In genomic region chr4:71184195-71184781, GRCh38 we compare ENCODE assay signal across 8 cellular contexts.
DNase-seq lines count a peak whose midpoint lies in the region; ATAC-seq and TF ChIP-seq lines count a peak whose summit lies in the region.

No MANE protein-coding gene starts in this region.

- BruUV-seq in mammary epithelial cell (replicated peaks; lab: Mats Ljungman, UMichigan) = no TSS peak

- dilution Hi-C loops in mammary epithelial cell (cut with HindIII; ENCODE audit: low sequenced_read_pairs) = no loop called here

- in situ Hi-C loops in mammary epithelial cell (cut with MboI; ENCODE audit: low sequenced_read_pairs in 2 of 2) = loop anchor here in 1 of 2 donors (25.0 kb wide), 1 partner anchor 547 kb away; the partner anchor contains the start of gene ENAM

- DNase-seq in activated T-cell treated with anti-CD3 and anti-CD28 coated beads for 1 hour (ENCODE audit: low read depth) = peak; percentile 8
- DNase-seq in activated T-cell treated with anti-CD3 and anti-CD28 coated beads, Interleukin-2, amount 50 U/mL, for 24 hours = no peak
- peak; percentile 20 for DNase-seq in HuH-7.5 (ENCODE audit: low spot score)
- DNase-seq in RPMI8226 = peak; percentile 55
- peak; percentile 31 for DNase-seq in mammary epithelial cell
- peak; percentile 81 for DNase-seq in left kidney (ENCODE audit: low read depth, low spot score)
- DNase-seq in stimulated activated naive CD8-positive, alpha-beta T cell treated with anti-CD3 and anti-CD28 coated beads, Interleukin-15, Interleukin-2, amounts not matched to agents 100 U/mL and 50 U/mL, for 24 hours = peak; percentile 39

- H3K4me1 ChIP-seq in mammary epithelial cell (ENCODE audit: insufficient read depth, low read length) = peaks cover 15% of the 10 kb centered on the region

- no peak overlapping the region for H3K27ac ChIP-seq in mammary epithelial cell (ENCODE audit: insufficient read depth, low read depth, low read length)

- H3K79me2 ChIP-seq in mammary epithelial cell (ENCODE audit: insufficient read depth, low read length) = no peaks in the 10 kb centered on the region

- no peak overlapping the region for H3K27ac Mint-ChIP-seq in activated T-cell treated with anti-CD3 and anti-CD28 coated beads, Interleukin-2, amount 50 U/mL, for 24 hours

- H3K4me2 ChIP-seq in mammary epithelial cell (ENCODE audit: insufficient read depth, low read depth, low read length) = no peak overlapping the region

- H3K9me3 ChIP-seq in mammary epithelial cell (replicated peaks; ENCODE audit: insufficient read depth, low read length) = no peaks in the 10 kb centered on the region

- TF ChIP-seq CTCF in mammary epithelial cell (conservative IDR thresholded peaks at IDR 0.05 in 1 of 2, IDR thresholded peaks at IDR 0.05 in 1 of 2; ENCODE audit: extremely low read depth in 1 of 2, insufficient read depth in 1 of 2, low read depth in 1 of 2, low read length in 2 of 2) = peak; percentile 62 to 71

- H3K4me3 Mint-ChIP-seq in activated T-cell treated with anti-CD3 and anti-CD28 coated beads, Interleukin-2, amount 50 U/mL, for 24 hours = no peak overlapping the region

- no peaks in the 10 kb centered on the region for H4K20me1 ChIP-seq in mammary epithelial cell (ENCODE audit: insufficient read depth, low read length)

- H3K9me3 Mint-ChIP-seq in activated T-cell treated with anti-CD3 and anti-CD28 coated beads, Interleukin-2, amount 50 U/mL, for 24 hours = no peaks in the 10 kb centered on the region

- ATAC-seq in GM21576 (IDR thresholded peaks at IDR 0.05; ENCODE audit: unreplicated experiment) = peak; percentile 81
- no peak for ATAC-seq in stimulated activated naive CD8-positive, alpha-beta T cell treated with anti-CD3 and anti-CD28 coated beads, Interleukin-15, Interleukin-2, amounts not matched to agents 100 U/mL and 50 U/mL, for 24 hours

- peaks cover 31% of the 10 kb centered on the region for H3K27me3 ChIP-seq in mammary epithelial cell (ENCODE audit: insufficient read depth, low read length)

- no peak overlapping the region for H3K9ac ChIP-seq in mammary epithelial cell (ENCODE audit: insufficient read depth, low read length)

- no peaks in the 10 kb centered on the region for H3K36me3 Mint-ChIP-seq in activated T-cell treated with anti-CD3 and anti-CD28 coated beads, Interleukin-2, amount 50 U/mL, for 24 hours (ENCODE audit: low read depth)

- intact Hi-C loops in mammary epithelial cell (cut with micrococcal nuclease) = loop anchor here (2.0 kb wide), 1 partner anchor 369 kb away; no protein-coding TSS in a partner anchor

- CTCF ChIA-PET in mammary epithelial cell (lab: Charles Lee; ENCODE audit: low non-redundant PET) = interaction anchor here (0.6 to 0.8 kb wide), 2 partner anchors 275 to 369 kb away, joined by 3 to 4 read pairs; no protein-coding TSS in a partner anchor

- peaks cover 42% of the 10 kb centered on the region for H3K27me3 Mint-ChIP-seq in activated T-cell treated with anti-CD3 and anti-CD28 coated beads, Interleukin-2, amount 50 U/mL, for 24 hours

- H3K4me3 ChIP-seq in mammary epithelial cell (replicated peaks in 1 of 3; ENCODE audit: insufficient read depth in 1 of 3, low read depth in 2 of 3, low read length in 3 of 3) = no peak overlapping the region

- H3K4me1 Mint-ChIP-seq in activated T-cell treated with anti-CD3 and anti-CD28 coated beads, Interleukin-2, amount 50 U/mL, for 24 hours (ENCODE audit: low read depth) = peaks cover 26% of the 10 kb centered on the region

- H3K36me3 ChIP-seq in mammary epithelial cell (ENCODE audit: insufficient read depth, low read length) = no peaks in the 10 kb centered on the region

- H2AFZ ChIP-seq in mammary epithelial cell (ENCODE audit: low read depth, low read length) = no peak overlapping the region

- 7% methylated on average over 10 of the region's 10 CpGs for WGBS in mammary epithelial cell (ENCODE audit: low coverage, missing lambda C conversion rate)
